ENCODE assay signal across 2 cellular contexts in the genomic region with DNA sequence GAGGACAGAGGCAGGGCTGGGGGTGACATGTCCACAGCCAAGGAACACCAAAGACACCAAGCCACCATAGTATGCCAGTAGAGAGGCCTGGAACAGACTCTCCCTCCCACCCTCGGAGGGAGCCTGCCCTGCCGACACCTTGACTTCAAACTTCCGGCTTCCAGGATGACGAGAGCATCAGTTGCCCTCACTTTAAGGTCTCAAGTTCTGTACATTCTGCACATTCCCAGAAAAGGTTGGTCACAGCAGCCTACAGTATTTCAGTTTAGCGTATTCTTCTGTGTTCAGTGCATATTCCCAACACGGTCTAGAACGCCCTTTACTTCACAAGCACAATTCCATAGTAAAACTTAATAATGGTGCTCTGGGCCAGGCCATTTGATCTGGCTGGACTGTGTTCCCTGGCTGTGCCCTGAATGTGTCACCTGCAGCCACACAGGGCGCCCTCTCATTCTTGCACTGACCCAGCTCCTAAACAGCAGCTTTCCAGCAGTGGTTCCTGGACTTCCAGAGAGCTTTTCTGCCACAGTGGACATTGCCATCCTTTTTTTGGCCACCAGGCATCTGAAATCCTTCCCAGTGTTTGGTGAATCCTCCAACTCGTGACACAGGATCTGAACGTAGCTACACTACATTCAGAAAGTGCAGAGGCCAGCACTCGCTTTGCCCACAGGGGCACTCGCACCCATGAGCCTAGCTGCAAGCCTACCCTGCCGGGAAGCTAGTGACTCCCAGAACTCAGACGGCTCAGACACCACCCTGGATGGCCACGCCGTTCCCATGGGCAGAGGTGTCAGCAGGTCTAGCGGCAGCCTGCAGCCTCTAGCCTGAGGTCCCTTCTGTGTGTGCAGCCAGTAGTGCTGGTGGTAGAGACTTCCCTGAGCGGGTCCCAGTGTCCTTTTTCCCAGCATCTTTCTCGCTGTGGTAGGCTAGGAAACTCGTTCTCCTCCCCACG.
TF ChIP-seq lines count a peak whose summit lies in the region.

No MANE protein-coding gene starts in this region.

TF ChIP-seq in IMR-90, 13 proteins besides CTCF, POLR2A, EP300 and RAD21:
- no peak for TF ChIP-seq RCOR1 (IDR thresholded peaks at IDR 0.05; ENCODE audit: insufficient replicate concordance, low read length)
- TF ChIP-seq SMC3 (IDR thresholded peaks at IDR 0.05; ENCODE audit: low read depth, low read length) = no peak
- no peak for TF ChIP-seq BHLHE40 (IDR thresholded peaks at IDR 0.05; ENCODE audit: low read depth, low read length)
- TF ChIP-seq, protein P1, sequence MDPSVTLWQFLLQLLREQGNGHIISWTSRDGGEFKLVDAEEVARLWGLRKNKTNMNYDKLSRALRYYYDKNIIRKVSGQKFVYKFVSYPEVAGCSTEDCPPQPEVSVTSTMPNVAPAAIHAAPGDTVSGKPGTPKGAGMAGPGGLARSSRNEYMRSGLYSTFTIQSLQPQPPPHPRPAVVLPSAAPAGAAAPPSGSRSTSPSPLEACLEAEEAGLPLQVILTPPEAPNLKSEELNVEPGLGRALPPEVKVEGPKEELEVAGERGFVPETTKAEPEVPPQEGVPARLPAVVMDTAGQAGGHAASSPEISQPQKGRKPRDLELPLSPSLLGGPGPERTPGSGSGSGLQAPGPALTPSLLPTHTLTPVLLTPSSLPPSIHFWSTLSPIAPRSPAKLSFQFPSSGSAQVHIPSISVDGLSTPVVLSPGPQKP (IDR thresholded peaks at IDR 0.05; ENCODE audit: borderline replicate concordance, low read depth, low read length) = no peak
- no peak for TF ChIP-seq NFE2L2 (IDR thresholded peaks at IDR 0.05; ENCODE audit: low read depth, low read length)
- TF ChIP-seq CHD1 (IDR thresholded peaks at IDR 0.05; ENCODE audit: low read depth, low read length) = no peak
- TF ChIP-seq FOS (IDR thresholded peaks at IDR 0.05; ENCODE audit: low read depth, low read length) = no peak
- no peak for TF ChIP-seq CEBPB (IDR thresholded peaks at IDR 0.05; ENCODE audit: low read depth, low read length)
- no peak for TF ChIP-seq RFX5 (IDR thresholded peaks at IDR 0.05; ENCODE audit: low read depth, low read length)
- TF ChIP-seq MAZ (IDR thresholded peaks at IDR 0.05; ENCODE audit: borderline replicate concordance, low read depth, low read length) = no peak
- TF ChIP-seq, protein P2, sequence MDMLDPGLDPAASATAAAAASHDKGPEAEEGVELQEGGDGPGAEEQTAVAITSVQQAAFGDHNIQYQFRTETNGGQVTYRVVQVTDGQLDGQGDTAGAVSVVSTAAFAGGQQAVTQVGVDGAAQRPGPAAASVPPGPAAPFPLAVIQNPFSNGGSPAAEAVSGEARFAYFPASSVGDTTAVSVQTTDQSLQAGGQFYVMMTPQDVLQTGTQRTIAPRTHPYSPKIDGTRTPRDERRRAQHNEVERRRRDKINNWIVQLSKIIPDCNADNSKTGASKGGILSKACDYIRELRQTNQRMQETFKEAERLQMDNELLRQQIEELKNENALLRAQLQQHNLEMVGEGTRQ (IDR thresholded peaks at IDR 0.05; ENCODE audit: low read depth, low read length) = no peak
- TF ChIP-seq MXI1 (IDR thresholded peaks at IDR 0.05; ENCODE audit: borderline replicate concordance, low read depth, low read length) = no peak
- TF ChIP-seq MAFK (IDR thresholded peaks at IDR 0.05; ENCODE audit: low read depth, low read length) = no peak

TF ChIP-seq in neural cell, 6 proteins besides CTCF, POLR2A, EP300 and RAD21:
- TF ChIP-seq TAF1 (IDR thresholded peaks at IDR 0.05; ENCODE audit: low read depth) = peak; percentile 29
- no peak for TF ChIP-seq POLR2AphosphoS5 (IDR thresholded peaks at IDR 0.05)
